Comparison of ENCODE assay signal across 12 cellular contexts in the genomic region with DNA sequence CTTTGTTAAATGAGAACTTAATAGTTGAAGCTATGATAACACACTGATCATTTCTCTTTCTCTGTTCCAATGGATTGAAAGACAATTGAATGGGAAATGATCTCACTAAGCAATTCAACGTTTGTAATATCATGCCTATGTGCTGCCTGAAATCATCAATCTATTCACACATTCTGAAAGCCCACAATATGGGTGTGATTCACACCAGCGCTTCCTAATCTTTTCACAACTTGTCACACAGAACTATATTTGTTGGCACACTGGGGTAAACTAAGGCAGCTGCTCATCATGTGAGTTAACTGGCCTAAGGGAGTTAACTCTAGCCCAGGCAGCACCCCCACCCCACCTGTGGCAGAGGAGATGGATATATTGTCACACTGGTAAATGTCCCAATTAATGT. TPM values are rescaled to one million over a fixed set of nuclear protein-coding genes. Genes with fewer than 3 reads are reported as not detected.
DNase-seq lines count a peak whose midpoint lies in the region; ATAC-seq and TF ChIP-seq lines count a peak whose summit lies in the region.
"Had no signal": no experiment of that assay in that cellular context is flagged by ENCODE, and none has a peak within 500 bp of the region (broad histone marks: within the 10 kb centered on the region; RNA-seq: fewer than 3 reads in every experiment).

No MANE protein-coding gene starts in this region.

- peak; percentile 31 for ATAC-seq in GM18909 (IDR thresholded peaks at IDR 0.05; ENCODE audit: poor library complexity, unreplicated experiment)
- peak; percentile 73 to 91 for ATAC-seq in natural killer cell treated with Interleukin-12 subunit alpha and Interleukin-12 subunit beta and Interleukin-15 and Interleukin-18, amount 100 ng/mL, for 72 hours
- ATAC-seq in HG02852 (IDR thresholded peaks at IDR 0.05; ENCODE audit: unreplicated experiment) = no peak
- ATAC-seq: left colon, T-helper 17 cell had no signal

- TF ChIP-seq CTCF in HFFc6 (IDR thresholded peaks at IDR 0.05) = no peak

- H3K36me3 Mint-ChIP-seq in HFFc6 (ENCODE audit: low read depth) = peaks cover 16% of the 10 kb centered on the region
- no peaks in the 10 kb centered on the region for H3K36me3 Mint-ChIP-seq in activated naive CD8-positive, alpha-beta T cell treated with anti-CD3 and anti-CD28 coated beads for 36 hours
- peaks cover 7% of the 10 kb centered on the region for H3K36me3 Mint-ChIP-seq in natural killer cell treated with Interleukin-12 subunit alpha and Interleukin-12 subunit beta and Interleukin-15 and Interleukin-18, amount 100 ng/mL, for 72 hours

- H3K4me1 Mint-ChIP-seq in HFFc6 (ENCODE audit: low read depth) = peaks cover 39% of the 10 kb centered on the region
- H3K4me1 Mint-ChIP-seq in activated naive CD8-positive, alpha-beta T cell treated with anti-CD3 and anti-CD28 coated beads for 36 hours = peaks cover 18% of the 10 kb centered on the region
- peaks cover 21 to 27% of the 10 kb centered on the region in 2 donors for H3K4me1 Mint-ChIP-seq in natural killer cell treated with Interleukin-12 subunit alpha and Interleukin-12 subunit beta and Interleukin-15 and Interleukin-18, amount 100 ng/mL, for 72 hours (ENCODE audit: low read depth in 2 of 2)

- peaks cover 6% of the 10 kb centered on the region for H3K9me3 Mint-ChIP-seq in HFFc6
- peaks cover 6% of the 10 kb centered on the region for H3K9me3 Mint-ChIP-seq in activated naive CD8-positive, alpha-beta T cell treated with anti-CD3 and anti-CD28 coated beads for 36 hours
- H3K9me3 Mint-ChIP-seq in natural killer cell treated with Interleukin-12 subunit alpha and Interleukin-12 subunit beta and Interleukin-15 and Interleukin-18, amount 100 ng/mL, for 72 hours = no peaks in the 10 kb centered on the region

- no peak for DNase-seq in HFFc6
- peak; percentile 25 for DNase-seq in activated naive CD8-positive, alpha-beta T cell treated with anti-CD3 and anti-CD28 coated beads for 36 hours
- no peak for DNase-seq in natural killer cell treated with Interleukin-12 subunit alpha and Interleukin-12 subunit beta and Interleukin-15 and Interleukin-18, amount 100 ng/mL, for 72 hours (ENCODE audit: low spot score)
- no peak for DNase-seq in activated gamma-delta T cell treated with Interleukin-2 at 50 U/mL for 16 hours
- no peak for DNase-seq in RKO (ENCODE audit: low spot score)
- DNase-seq: left colon, NCI-H1105 treated with DMSO at 0.1 percent for 48 hours, SHP77 treated with DMSO at 0.1 percent for 48 hours, T-helper 17 cell, testis had no signal

- peak overlapping the region; percentile 93 for H3K27ac Mint-ChIP-seq in HFFc6
- H3K27ac Mint-ChIP-seq in activated naive CD8-positive, alpha-beta T cell treated with anti-CD3 and anti-CD28 coated beads for 36 hours = peak overlapping the region; percentile 30
- H3K27ac Mint-ChIP-seq in natural killer cell treated with Interleukin-12 subunit alpha and Interleukin-12 subunit beta and Interleukin-15 and Interleukin-18, amount 100 ng/mL, for 72 hours = peak overlapping the region; percentile 58 to 81
- H3K27ac Mint-ChIP-seq: T-helper 17 cell had no signal

- 0 out of 2 replicates have a peak overlapping the region, but pooled peaks have one; percentile 29 for H3K4me3 Mint-ChIP-seq in HFFc6
- H3K4me3 Mint-ChIP-seq in activated naive CD8-positive, alpha-beta T cell treated with anti-CD3 and anti-CD28 coated beads for 36 hours = no peak overlapping the region
- H3K4me3 Mint-ChIP-seq in natural killer cell treated with Interleukin-12 subunit alpha and Interleukin-12 subunit beta and Interleukin-15 and Interleukin-18, amount 100 ng/mL, for 72 hours = peak overlapping the region; percentile 32
- H3K4me3 Mint-ChIP-seq: T-helper 17 cell had no signal

- peaks cover 6% of the 10 kb centered on the region for H3K27me3 Mint-ChIP-seq in HFFc6 (ENCODE audit: insufficient read depth)
- H3K27me3 Mint-ChIP-seq in activated naive CD8-positive, alpha-beta T cell treated with anti-CD3 and anti-CD28 coated beads for 36 hours = peaks cover 3% of the 10 kb centered on the region
- peaks cover 21 to 24% of the 10 kb centered on the region in 2 donors for H3K27me3 Mint-ChIP-seq in natural killer cell treated with Interleukin-12 subunit alpha and Interleukin-12 subunit beta and Interleukin-15 and Interleukin-18, amount 100 ng/mL, for 72 hours

RNA-seq across cellular contexts. Expression of a gene that starts 37.1 kb away (rescaled TPM):
- total RNA-seq in HFFc6 (2021; fragmentation: NEBNext Ultra II Directional; extraction: Animal tissue kit (Norgen Biotek cat#: 25700)) = 100 to 1,000 TPM in 5 of 6 experiments, 10 to 100 TPM in 1; 99.6 to 116 (median 109) TPM
- total RNA-seq in activated naive CD8-positive, alpha-beta T cell treated with anti-CD3 and anti-CD28 coated beads for 36 hours = 10 to 100 TPM; 35.8 to 41.6 TPM
- 100 to 1,000 TPM; 174 to 219 TPM for total RNA-seq in natural killer cell treated with Interleukin-12 subunit alpha and Interleukin-12 subunit beta and Interleukin-15 and Interleukin-18, amount 100 ng/mL, for 72 hours

Comparison
In these comparisons a context has a peak if more than half of its experiments do, and no peak if none do; other contexts are left out.
1. H3K27ac Mint-ChIP-seq: peak in every context shown above with its lines; median percentile 93 in HFFc6; 70 in natural killer cell treated with Interleukin-12 subunit alpha and Interleukin-12 subunit beta and Interleukin-15 and Interleukin-18, amount 100 ng/mL, for 72 hours; 30 in activated naive CD8-positive, alpha-beta T cell treated with anti-CD3 and anti-CD28 coated beads for 36 hours.